ENCODE assay signal across 36 cellular contexts in genomic region chr4:17778431-17778830, GRCh38. TPM values are rescaled to one million over a fixed set of nuclear protein-coding genes. Genes with fewer than 3 reads are reported as not detected.
"Had no signal": no experiment of that assay in that cellular context is flagged by ENCODE, and none has a peak within 500 bp of the region (broad histone marks: within the 10 kb centered on the region; RNA-seq: fewer than 3 reads in every experiment).

No MANE protein-coding gene starts in this region.

- H3K4me3 ChIP-seq: MG63 had no signal

- H3K36me3 ChIP-seq: MG63 had no signal

- H3K27ac ChIP-seq: KMS-11 had no signal

- H3K27me3 ChIP-seq: MG63 had no signal

- H3K9me3 ChIP-seq: MG63 had no signal

- DNase-seq: Karpas-422, Kasumi-1, KG1, MG63, MM.1S, MV-4-11, NCI-H1048, NCI-H1092, NCI-H1092 treated with DMSO at 0.1 percent for 48 hours, NCI-H1105, NCI-H1105 treated with DMSO at 0.1 percent for 48 hours, NCI-H1417, NCI-H1417 treated with DMSO at 0.1 percent for 48 hours, NCI-H1436, NCI-H1436 treated with DMSO at 0.1 percent for 48 hours, NCI-H146, NCI-H1694, NCI-H1694 treated with DMSO at 0.1 percent for 48 hours, NCI-H187, NCI-H187 treated with DMSO at 0.1 percent for 48 hours, NCI-H2029, NCI-H2029 treated with DMSO at 0.1 percent for 48 hours, NCI-H2081, NCI-H2081 treated with DMSO at 0.1 percent for 48 hours, NCI-H2107, NCI-H2171, NCI-H2171 treated with DMSO at 0.1 percent for 48 hours, NCI-H2227 treated with DMSO at 0.1 percent for 48 hours, NCI-H226, NCI-H345, NCI-H446, NCI-H446 treated with DMSO at 0.1 percent for 48 hours, NCI-H510A had no signal

RNA-seq across cellular contexts. Expression of gene FAM184B, which starts 3.0 kb away (rescaled TPM):
- total RNA-seq: LHCN-M2, MCF 10A had no signal
